22 cellular contexts compared by ENCODE assay signal in the genomic region with DNA sequence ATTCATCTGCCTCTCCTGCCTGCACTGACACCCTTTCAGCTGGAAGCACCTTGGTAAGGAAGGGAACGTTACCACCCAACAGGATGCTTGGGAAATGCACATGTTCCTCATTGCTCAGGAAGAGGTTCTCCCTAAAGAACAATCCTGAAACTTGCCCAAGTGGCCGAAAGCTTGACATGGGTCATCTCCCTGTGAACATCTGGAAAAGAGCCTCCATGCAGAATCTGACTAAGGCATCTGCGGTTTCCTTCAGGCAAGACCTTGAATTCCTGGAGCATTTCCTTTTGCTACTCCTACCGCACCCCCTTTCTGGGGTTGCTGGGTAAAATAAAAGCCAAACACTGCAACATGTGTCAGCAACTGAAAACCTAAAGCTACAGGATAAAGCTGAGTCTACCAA.
A peak's percentile ranks its signal among the peaks of the same experiment; 100 is the strongest.
DNase-seq lines count a peak whose midpoint lies in the region; ATAC-seq, FAIRE-seq and TF ChIP-seq lines count a peak whose summit lies in the region.
"Had no signal": no experiment of that assay in that cellular context is flagged by ENCODE, and none has a peak within 500 bp of the region (broad histone marks: within the 10 kb centered on the region; RNA-seq: fewer than 3 reads in every experiment).

No MANE protein-coding gene starts in this region.

- H3K4me3 ChIP-seq in heart right ventricle (no peak overlapping the region), right cardiac atrium (ENCODE audit: low read length) (no peak overlapping the region), esophagus muscularis mucosa (no peak overlapping the region)
- no peak overlapping the region for H3K4me3 ChIP-seq in CD8-positive, alpha-beta memory T cell (ENCODE audit: low read length)
- H3K4me3 ChIP-seq: SJSA1 had no signal

- DNase-seq in heart right ventricle: peak in 1 of 2 donors; percentile 34
- no peak for DNase-seq in right cardiac atrium
- peak; percentile 51 for DNase-seq in LHCN-M2 (ENCODE audit: low read depth)
- DNase-seq in esophagus muscularis mucosa (ENCODE audit: extremely low spot score): peak; percentile 64
- DNase-seq in urothelium cell line (ENCODE audit: low spot score): peak; percentile 46
- no peak for DNase-seq in NCI-H187 treated with DMSO at 0.1 percent for 48 hours (lab: John Stamatoyannopoulos, UW)
- no peak for DNase-seq in NCI-H128 (lab: John Stamatoyannopoulos, UW; ENCODE audit: unreplicated experiment)
- no peak for DNase-seq in CD8-positive, alpha-beta memory T cell
- DNase-seq: ACHN; activated CD4-positive, alpha-beta T cell treated with anti-CD3 and anti-CD28 coated beads for 4 hours; activated naive CD4-positive, alpha-beta T cell treated with anti-CD3 and anti-CD28 coated beads for 36 hours; effector CD4-positive, alpha-beta T cell; NCI-H2081 treated with DMSO at 0.1 percent for 48 hours; NCI-H526 treated with DMSO at 0.1 percent for 48 hours; OCI-M1; stimulated activated naive B cell treated with anti-CD40 and anti-IgM and Interleukin-4, amounts not matched to agents 10 μg/mL and 1 μg/mL and 100 μg/mL, for 72 hours; T-helper 9 cell had no signal

- no peaks in the 10 kb centered on the region for H3K9me3 Mint-ChIP-seq in CD8-positive, alpha-beta memory T cell
- H3K9me3 Mint-ChIP-seq: activated naive CD4-positive, alpha-beta T cell treated with anti-CD3 and anti-CD28 coated beads for 36 hours; stimulated activated naive B cell treated with anti-CD40 and anti-IgM and Interleukin-4, amounts not matched to agents 10 μg/mL and 1 μg/mL and 100 μg/mL, for 72 hours had no signal

- peak overlapping the region in 1 of 7 donors; percentile 20 for H3K4me3 Mint-ChIP-seq in CD8-positive, alpha-beta memory T cell
- H3K4me3 Mint-ChIP-seq: activated naive CD4-positive, alpha-beta T cell treated with anti-CD3 and anti-CD28 coated beads for 36 hours; stimulated activated naive B cell treated with anti-CD40 and anti-IgM and Interleukin-4, amounts not matched to agents 10 μg/mL and 1 μg/mL and 100 μg/mL, for 72 hours; type B pancreatic cell had no signal

- ATAC-seq in heart right ventricle (peak; percentile 47 to 88 (median 78)), right cardiac atrium (no peak)
- ATAC-seq: stimulated activated naive B cell treated with anti-CD40 and anti-IgM and Interleukin-4, amounts not matched to agents 10 μg/mL and 1 μg/mL and 100 μg/mL, for 72 hours had no signal

- peaks cover 39 to 55% (median 49%) of the 10 kb centered on the region in 3 donors for H3K4me1 Mint-ChIP-seq in CD8-positive, alpha-beta memory T cell

- FAIRE-seq in urothelium cell line (lab: Jason Lieb, UNC): no peak
- FAIRE-seq: bronchial epithelial cell, GM12891 had no signal

- WGBS in heart right ventricle, 2 donors: 67 to 71% methylated on average over 4 of the region's 4 CpGs
- WGBS in right cardiac atrium: 69% methylated on average over 4 of the region's 4 CpGs
- 83% methylated on average over 4 of the region's 4 CpGs for WGBS in esophagus muscularis mucosa

- H3K9me3 ChIP-seq in heart right ventricle (peaks cover 0 to 3% (median 0%) of the 10 kb centered on the region in 11 donors), right cardiac atrium (ENCODE audit: control insufficient read depth, low read length) (no peaks in the 10 kb centered on the region), esophagus muscularis mucosa (no peaks in the 10 kb centered on the region)
- H3K9me3 ChIP-seq in CD8-positive, alpha-beta memory T cell (ENCODE audit: low read length): no peaks in the 10 kb centered on the region
- H3K9me3 ChIP-seq: neutrophil, SJSA1 had no signal

- POLR2A ChIA-PET in CD8-positive, alpha-beta memory T cell (lab: Charles Lee): no interaction called here

- peak overlapping the region in 7 of 10 donors; percentile 27 to 77 (median 56) for H3K27ac ChIP-seq in heart right ventricle
- H3K27ac ChIP-seq in right cardiac atrium (ENCODE audit: low read length): no peak overlapping the region
- no peak overlapping the region for H3K27ac ChIP-seq in esophagus muscularis mucosa (replicated peaks in 1 of 4)
- H3K27ac ChIP-seq in CD8-positive, alpha-beta memory T cell (ENCODE audit: low read depth, low read length): no peak overlapping the region
- H3K27ac ChIP-seq: neutrophil, SJSA1 had no signal

- no peaks in the 10 kb centered on the region for H3K36me3 Mint-ChIP-seq in CD8-positive, alpha-beta memory T cell
- H3K36me3 Mint-ChIP-seq: stimulated activated naive B cell treated with anti-CD40 and anti-IgM and Interleukin-4, amounts not matched to agents 10 μg/mL and 1 μg/mL and 100 μg/mL, for 72 hours; type B pancreatic cell had no signal

- H3K27ac Mint-ChIP-seq in CD8-positive, alpha-beta memory T cell: peak overlapping the region in 2 of 8 donors; percentile 54 to 73
- H3K27ac Mint-ChIP-seq: activated naive CD4-positive, alpha-beta T cell treated with anti-CD3 and anti-CD28 coated beads for 36 hours; stimulated activated naive B cell treated with anti-CD40 and anti-IgM and Interleukin-4, amounts not matched to agents 10 μg/mL and 1 μg/mL and 100 μg/mL, for 72 hours; type B pancreatic cell had no signal

- TF ChIP-seq CTCF in heart right ventricle (IDR thresholded peaks at IDR 0.05) (no peak), esophagus muscularis mucosa (IDR thresholded peaks at IDR 0.05) (no peak)

- intact Hi-C loops in heart right ventricle (cut with DNase I): loop anchor here in 3 of 10 donors (2.0 to 10.0 kb wide), 4 partner anchors 40 to 287 kb away; a partner anchor contains a TSS
- intact Hi-C loops in right cardiac atrium (cut with DNase I): no loop called here
- intact Hi-C loops in esophagus muscularis mucosa (cut with DNase I): no loop called here

- H3K27me3 ChIP-seq in heart right ventricle (no peaks in the 10 kb centered on the region), right cardiac atrium (ENCODE audit: control insufficient read depth, insufficient read depth) (no peaks in the 10 kb centered on the region), esophagus muscularis mucosa (no peaks in the 10 kb centered on the region)
- H3K27me3 ChIP-seq in CD8-positive, alpha-beta memory T cell (ENCODE audit: insufficient read depth, low read length, poor library complexity, severe bottlenecking): no peaks in the 10 kb centered on the region
- H3K27me3 ChIP-seq: neutrophil, SJSA1 had no signal

- no peak for TF ChIP-seq EP300 in esophagus muscularis mucosa (IDR thresholded peaks at IDR 0.05)

- H3K36me3 ChIP-seq in heart right ventricle (no peaks in the 10 kb centered on the region), esophagus muscularis mucosa (no peaks in the 10 kb centered on the region)
- H3K36me3 ChIP-seq in CD8-positive, alpha-beta memory T cell (ENCODE audit: insufficient read depth, low read length): no peaks in the 10 kb centered on the region
- H3K36me3 ChIP-seq: neutrophil, SJSA1 had no signal

- no peaks in the 10 kb centered on the region for H3K27me3 Mint-ChIP-seq in CD8-positive, alpha-beta memory T cell

- CTCF ChIA-PET in CD8-positive, alpha-beta memory T cell (lab: Charles Lee): interaction anchor here (1.5 to 3.0 kb wide), 2 partner anchors 55 to 161 kb away, joined by 8 read pairs; no protein-coding TSS in a partner anchor

- TF ChIP-seq POLR2A in esophagus muscularis mucosa (IDR thresholded peaks at IDR 0.05; ENCODE audit: low read depth): no peak

- peaks cover 0 to 17% (median 5%) of the 10 kb centered on the region in 9 donors for H3K4me1 ChIP-seq in heart right ventricle
- H3K4me1 ChIP-seq in right cardiac atrium (ENCODE audit: control insufficient read depth, insufficient read depth, low read length): no peaks in the 10 kb centered on the region
- no peaks in the 10 kb centered on the region for H3K4me1 ChIP-seq in esophagus muscularis mucosa
- peaks cover 49% of the 10 kb centered on the region for H3K4me1 ChIP-seq in CD8-positive, alpha-beta memory T cell (ENCODE audit: insufficient read depth, low read length)
- H3K4me1 ChIP-seq: SJSA1 had no signal

Comparison
In these comparisons a context has a peak if more than half of its experiments do, and no peak if none do; other contexts are left out.
1. ATAC-seq: peak in heart right ventricle (8 of 8); none in right cardiac atrium (0 of 2).
2. H3K27ac ChIP-seq: peak in heart right ventricle (7 of 10); none in right cardiac atrium (single experiment), esophagus muscularis mucosa (0 of 4) and CD8-positive, alpha-beta memory T cell (single experiment).
3. DNase-seq: peak in LHCN-M2 (single experiment), esophagus muscularis mucosa (single experiment) and urothelium cell line (single experiment); none in right cardiac atrium (0 of 3), NCI-H187 treated with DMSO at 0.1 percent for 48 hours (single experiment), NCI-H128 (single experiment) and CD8-positive, alpha-beta memory T cell (0 of 5).